ENCODE assay signal across 16 cellular contexts in genomic region chr20:17555106-17555505, GRCh38. TPM values are rescaled to one million over a fixed set of nuclear protein-coding genes. Genes with fewer than 3 reads are reported as not detected.
DNase-seq lines count a peak whose midpoint lies in the region; ATAC-seq and TF ChIP-seq lines count a peak whose summit lies in the region.
"Had no signal": no experiment of that assay in that cellular context is flagged by ENCODE, and none has a peak within 500 bp of the region (broad histone marks: within the 10 kb centered on the region; RNA-seq: fewer than 3 reads in every experiment).

No MANE protein-coding gene starts in this region.

- no peak overlapping the region for H2BK120ac ChIP-seq in mesenchymal stem cell (ENCODE audit: low read depth, low read length)

- peaks cover 42 to 53% of the 10 kb centered on the region in 2 experiments for H3K4me1 ChIP-seq in HCT116 (ENCODE audit: control insufficient read depth in 1 of 2, insufficient read depth in 2 of 2, low read length in 2 of 2)
- peaks cover 14% of the 10 kb centered on the region for H3K4me1 ChIP-seq in mesenchymal stem cell (ENCODE audit: control insufficient read depth, insufficient read depth, low read depth, low read length)
- peaks cover 0 to 75% (median 48%) of the 10 kb centered on the region in 4 donors for H3K4me1 ChIP-seq in tibial artery
- H3K4me1 ChIP-seq: BLaER1 had no signal

- 98% methylated on average over 1 of the region's 3 CpGs for WGBS in mesenchymal stem cell

- POLR2A ChIA-PET in HCT116 (lab: Charles Lee), result no interaction called here

- peak overlapping the region in 1 of 2 experiments; percentile 51 for H3K4ac ChIP-seq in mesenchymal stem cell (ENCODE audit: low read depth in 1 of 2, low read length in 2 of 2)

- intact Hi-C loops in HCT116 (cut with micrococcal nuclease), result no loop called here
- intact Hi-C loops in tibial artery (cut with DNase I; ENCODE audit: low total_unique reads), result no loop called here
- intact Hi-C loops in activated CD4-positive, alpha-beta T cell treated with anti-CD3 and anti-CD28 coated beads, Interleukin-2, amount 10 ng/mL, durations not matched to agents 24 days and 14 days (cut with micrococcal nuclease), result no loop called here

- H3K9me3 ChIP-seq in HCT116 (ENCODE audit: control insufficient read depth in 1 of 2, insufficient read depth in 1 of 2, low read depth in 1 of 2, low read length in 2 of 2), result no peaks in the 10 kb centered on the region
- no peaks in the 10 kb centered on the region for H3K9me3 ChIP-seq in mesenchymal stem cell (ENCODE audit: control insufficient read depth, low read length)
- H3K9me3 ChIP-seq in tibial artery, result no peaks in the 10 kb centered on the region
- H3K9me3 ChIP-seq: BLaER1, Caco-2 had no signal

- H3K4me1 Mint-ChIP-seq in activated CD4-positive, alpha-beta T cell treated with anti-CD3 and anti-CD28 coated beads, Interleukin-2, amount 10 ng/mL, durations not matched to agents 24 days and 14 days, result peaks cover 23% of the 10 kb centered on the region

- H3K18ac ChIP-seq in mesenchymal stem cell (ENCODE audit: low read depth in 1 of 2, low read length in 2 of 2), result peak overlapping the region in 1 of 2 experiments; percentile 70

- TF ChIP-seq CTCF in HCT116 (IDR thresholded peaks at IDR 0.05 in 2 of 3, conservative IDR thresholded peaks at IDR 0.05 in 1 of 3; ENCODE audit: borderline replicate concordance in 1 of 3, insufficient read depth in 1 of 3, low read depth in 2 of 3, low read length in 2 of 3) (no peak), VCaP (conservative IDR thresholded peaks at IDR 0.05) (no peak), tibial artery (IDR thresholded peaks at IDR 0.05) (no peak)

- no peak overlapping the region for H4K8ac ChIP-seq in mesenchymal stem cell (ENCODE audit: low read length)

- no peak overlapping the region for H2BK15ac ChIP-seq in mesenchymal stem cell (ENCODE audit: low read depth, poor library complexity, severe bottlenecking)

- no peak overlapping the region for H3K4me3 Mint-ChIP-seq in activated CD4-positive, alpha-beta T cell treated with anti-CD3 and anti-CD28 coated beads, Interleukin-2, amount 10 ng/mL, durations not matched to agents 24 days and 14 days
- H3K4me3 Mint-ChIP-seq: CD8-positive, alpha-beta memory T cell had no signal

- TF ChIP-seq POLR2A in HCT116 (IDR thresholded peaks at IDR 0.05; ENCODE audit: borderline replicate concordance, extremely low read depth, insufficient read depth, insufficient read length), result no peak

- H3K23ac ChIP-seq in mesenchymal stem cell (ENCODE audit: low read length in 2 of 2), result no peak overlapping the region

- H3K4me2 ChIP-seq in HCT116 (ENCODE audit: low read length), result peak overlapping the region; percentile 12; the same call in 1 of the 2 replicates
- no peak overlapping the region for H3K4me2 ChIP-seq in mesenchymal stem cell (ENCODE audit: low read length, poor library complexity, severe bottlenecking)
- H3K4me2 ChIP-seq: BLaER1 had no signal

- H3K27ac ChIP-seq in HCT116 (ENCODE audit: low read depth, low read length) (no peak overlapping the region), VCaP (peak overlapping the region; percentile 100), mesenchymal stem cell (ENCODE audit: low read length, poor library complexity, severe bottlenecking) (no peak overlapping the region), tibial artery (peak overlapping the region; percentile 99 to 100)
- H3K27ac ChIP-seq: BLaER1 had no signal

- H3K9ac ChIP-seq in HCT116 (ENCODE audit: low read length), result no peak overlapping the region
- H3K9ac ChIP-seq in mesenchymal stem cell (ENCODE audit: low read length), result no peak overlapping the region
- H3K9ac ChIP-seq: BLaER1 had no signal

- H3K14ac ChIP-seq in mesenchymal stem cell (ENCODE audit: low read length in 2 of 2), result no peak overlapping the region

- no peak overlapping the region for H2AFZ ChIP-seq in HCT116 (ENCODE audit: low read depth, low read length, poor library complexity, severe bottlenecking)
- no peak overlapping the region for H2AFZ ChIP-seq in mesenchymal stem cell (ENCODE audit: low read depth, low read length)

- peak overlapping the region; percentile 59 for H2AK5ac ChIP-seq in mesenchymal stem cell (ENCODE audit: low read length, severe bottlenecking)

- ATAC-seq in HCT116, result no peak
- no peak for ATAC-seq in HG03565 (IDR thresholded peaks at IDR 0.05; ENCODE audit: unreplicated experiment)

- no peaks in the 10 kb centered on the region; the same call in 1 of the 2 replicates for H3K79me2 ChIP-seq in HCT116 (ENCODE audit: insufficient read depth, low read length)

- H3K27me3 Mint-ChIP-seq in activated CD4-positive, alpha-beta T cell treated with anti-CD3 and anti-CD28 coated beads, Interleukin-2, amount 10 ng/mL, durations not matched to agents 24 days and 14 days, result no peaks in the 10 kb centered on the region

- CTCF ChIA-PET in HCT116 (lab: Charles Lee), result no interaction called here

- H3K9me3 Mint-ChIP-seq in activated CD4-positive, alpha-beta T cell treated with anti-CD3 and anti-CD28 coated beads, Interleukin-2, amount 10 ng/mL, durations not matched to agents 24 days and 14 days, result no peaks in the 10 kb centered on the region
- H3K9me3 Mint-ChIP-seq: CD8-positive, alpha-beta memory T cell had no signal

- no peak overlapping the region for H4K91ac ChIP-seq in mesenchymal stem cell (ENCODE audit: low read length)

- H4K20me1 ChIP-seq in HCT116 (ENCODE audit: insufficient read depth), result no peaks in the 10 kb centered on the region
- H4K20me1 ChIP-seq: BLaER1 had no signal

- H3K27me3 ChIP-seq in HCT116 (ENCODE audit: insufficient read depth, low read length), result no peaks in the 10 kb centered on the region
- no peaks in the 10 kb centered on the region for H3K27me3 ChIP-seq in mesenchymal stem cell (ENCODE audit: control insufficient read depth in 1 of 2, insufficient read depth in 1 of 2, low read length in 2 of 2)
- no peaks in the 10 kb centered on the region for H3K27me3 ChIP-seq in tibial artery
- H3K27me3 ChIP-seq: BLaER1 had no signal

- H2BK5ac ChIP-seq in mesenchymal stem cell (ENCODE audit: low read depth, low read length, poor library complexity, severe bottlenecking), result no peak overlapping the region

- BruUV-seq in HCT116 (replicated peaks; lab: Mats Ljungman, UMichigan), result no TSS peak

- H3K79me1 ChIP-seq in mesenchymal stem cell (replicated peaks; ENCODE audit: low read length, poor library complexity, severe bottlenecking), result peaks cover 11% of the 10 kb centered on the region

- no peaks in the 10 kb centered on the region for H3K36me3 Mint-ChIP-seq in activated CD4-positive, alpha-beta T cell treated with anti-CD3 and anti-CD28 coated beads, Interleukin-2, amount 10 ng/mL, durations not matched to agents 24 days and 14 days (ENCODE audit: low read depth)
- H3K36me3 Mint-ChIP-seq: CD8-positive, alpha-beta memory T cell had no signal

- no peak for TF ChIP-seq RAD21 in HCT116 (IDR thresholded peaks at IDR 0.05; ENCODE audit: low read depth)

- H3K27ac Mint-ChIP-seq in activated CD4-positive, alpha-beta T cell treated with anti-CD3 and anti-CD28 coated beads, Interleukin-2, amount 10 ng/mL, durations not matched to agents 24 days and 14 days, result no peak overlapping the region
- H3K27ac Mint-ChIP-seq: CD8-positive, alpha-beta memory T cell had no signal

- no peaks in the 10 kb centered on the region for H3K9me2 ChIP-seq in HCT116 (ENCODE audit: insufficient read depth)

- H2BK12ac ChIP-seq in mesenchymal stem cell (ENCODE audit: low read length in 2 of 2), result no peak overlapping the region

- H3K36me3 ChIP-seq in HCT116 (ENCODE audit: control insufficient read depth in 1 of 2, insufficient read depth in 2 of 2, low read length in 2 of 2) (no peaks in the 10 kb centered on the region), mesenchymal stem cell (ENCODE audit: control insufficient read depth in 1 of 2, insufficient read depth in 2 of 2, low read depth in 1 of 2, low read length in 2 of 2) (no peaks in the 10 kb centered on the region), tibial artery (no peaks in the 10 kb centered on the region)
- H3K36me3 ChIP-seq: BLaER1 had no signal

- RAD21 ChIA-PET in HCT116 (lab: Charles Lee; ENCODE audit: low non-redundant PET in 1 of 2, low total read pairs in 2 of 2, uncharacterized antibody in 2 of 2, unreplicated experiment in 2 of 2), result no interaction called here

- H3K4me3 ChIP-seq in HCT116 (replicated peaks in 1 of 2; ENCODE audit: low read depth in 1 of 2, low read length in 2 of 2) (no peak overlapping the region), mesenchymal stem cell (ENCODE audit: insufficient read depth in 1 of 2, low read depth in 1 of 2, low read length in 2 of 2) (no peak overlapping the region), tibial artery (no peak overlapping the region)
- H3K4me3 ChIP-seq: BLaER1 had no signal

- DNase-seq in HCT116 (ENCODE audit: low read depth, low spot score), result no peak
- no peak for DNase-seq in mesenchymal stem cell
- DNase-seq in tibial artery, result no peak
- DNase-seq in activated CD4-positive, alpha-beta T cell treated with anti-CD3 and anti-CD28 coated beads, Interleukin-2, amount 10 ng/mL, durations not matched to agents 24 days and 14 days, result no peak
- no peak for DNase-seq in NCI-H146 treated with DMSO at 0.1 percent for 48 hours (lab: John Stamatoyannopoulos, UW; ENCODE audit: unreplicated experiment)
- no peak for DNase-seq in activated CD8-positive, alpha-beta memory T cell treated with anti-CD3 and anti-CD28 coated beads for 24 hours
- DNase-seq: 8988T; AML-193; Caco-2; CD8-positive, alpha-beta memory T cell; DND-41; GDM1; HCEC 1CT had no signal

TF ChIP-seq in HCT116, 20 proteins besides CTCF, POLR2A, EP300 and RAD21 (continues in another document):
- TF ChIP-seq CBX3 (IDR thresholded peaks at IDR 0.05; ENCODE audit: low read depth) (no peak), YY1 (IDR thresholded peaks at IDR 0.05; ENCODE audit: extremely low read depth, insufficient replicate concordance, low read depth, low read length) (no peak), SIN3A (IDR thresholded peaks at IDR 0.05; ENCODE audit: low read depth) (no peak), FOSL1 (IDR thresholded peaks at IDR 0.05; ENCODE audit: low read depth) (no peak), JUND (IDR thresholded peaks at IDR 0.05) (no peak), EZH2phosphoT487 (IDR thresholded peaks at IDR 0.05; ENCODE audit: borderline replicate concordance) (no peak), ELF1 (IDR thresholded peaks at IDR 0.05; ENCODE audit: borderline replicate concordance, low read depth) (no peak)

RNA-seq across cellular contexts. Expression of gene DSTN, which starts 14.8 kb away (rescaled TPM):
- total RNA-seq in HCT116 (2021; ENCODE audit: unreplicated experiment), result 202 TPM
- polyA plus RNA-seq in HCT116 (2012), result 96.2 and 121 TPM in 2 replicates
- polyA plus RNA-seq in mesenchymal stem cell (2013, experiment 1 of 2), result 931 TPM
- polyA plus RNA-seq in mesenchymal stem cell (2013, experiment 2 of 2), result 914 TPM
- 58.6 and 65.6 TPM in 2 replicates for total RNA-seq in activated CD4-positive, alpha-beta T cell treated with anti-CD3 and anti-CD28 coated beads, Interleukin-2, amount 10 ng/mL, durations not matched to agents 24 days and 14 days

RNA-seq across cellular contexts. Expression of gene BFSP1, which starts 23.9 kb away (rescaled TPM):
- 8.8 TPM for total RNA-seq in HCT116 (2021; ENCODE audit: unreplicated experiment)
- polyA plus RNA-seq in HCT116 (2012), result 4.2 and 5.4 TPM in 2 replicates
- 6.3 TPM for polyA plus RNA-seq in mesenchymal stem cell (2013, experiment 1 of 2)
- 6.0 TPM for polyA plus RNA-seq in mesenchymal stem cell (2013, experiment 2 of 2)
- total RNA-seq in activated CD4-positive, alpha-beta T cell treated with anti-CD3 and anti-CD28 coated beads, Interleukin-2, amount 10 ng/mL, durations not matched to agents 24 days and 14 days, result 0.33 and 0.43 TPM in 2 replicates

Comparison
In these comparisons a context has a peak if more than half of its experiments do, and no peak if none do; other contexts are left out.
1. H3K27ac ChIP-seq: peak in VCaP (single experiment) and tibial artery (2 of 2); none in HCT116 (single experiment) and mesenchymal stem cell (single experiment).